In genomic region chr11:105069749-105070148, GRCh38 we compare ENCODE assay signal across 10 cellular contexts. TPM values are rescaled to one million over a fixed set of nuclear protein-coding genes. Genes with fewer than 3 reads are reported as not detected.
DNase-seq lines count a peak whose midpoint lies in the region; ATAC-seq and TF ChIP-seq lines count a peak whose summit lies in the region.
"Not testable (repeated sequence)": the region's sequence is repeated elsewhere in the genome, so short reads cannot be mapped to it uniquely, and the experiment has no call there.
"Had no signal": no experiment of that assay in that cellular context is flagged by ENCODE, and none has a peak within 500 bp of the region (broad histone marks: within the 10 kb centered on the region; RNA-seq: fewer than 3 reads in every experiment).

No MANE protein-coding gene starts in this region.

- H2AFZ ChIP-seq in Loucy (ENCODE audit: low read length), result not testable (repeated sequence)

- not testable (repeated sequence) for H3K9me3 Mint-ChIP-seq in CD4-positive, alpha-beta T cell; activated CD4-positive, alpha-beta T cell treated with anti-CD3 and anti-CD28 coated beads for 36 hours (ENCODE audit: low read depth); activated T-cell treated with anti-CD3 and anti-CD28 coated beads, Interleukin-2, amount 50 U/mL, for 4 hours; activated naive CD4-positive, alpha-beta T cell treated with anti-CD3 and anti-CD28 coated beads, Interleukin-2, amount 50 U/mL, for 24 hours; stimulated activated effector memory CD8-positive, alpha-beta T cell treated with anti-CD3 and anti-CD28 coated beads, Interleukin-12 subunit alpha, Interleukin-12 subunit beta, amount 100 ng/mL, for 72 hours

- intact Hi-C loops in CD4-positive, alpha-beta T cell (cut with DNase I, micrococcal nuclease); activated CD4-positive, alpha-beta T cell treated with anti-CD3 and anti-CD28 coated beads for 36 hours (cut with DNase I, micrococcal nuclease): not testable (repeated sequence)

- not testable (repeated sequence) for H3K9me2 ChIP-seq in Loucy (replicated peaks; ENCODE audit: low read depth, low read length)

- not testable (repeated sequence) for DNase-seq in CD4-positive, alpha-beta T cell; activated CD4-positive, alpha-beta T cell treated with anti-CD3 and anti-CD28 coated beads for 36 hours; activated T-cell treated with anti-CD3 and anti-CD28 coated beads, Interleukin-2, amount 50 U/mL, for 4 hours; effector memory CD4-positive, alpha-beta T cell; stimulated activated effector memory CD8-positive, alpha-beta T cell treated with anti-CD3 and anti-CD28 coated beads, Interleukin-12 subunit alpha, Interleukin-12 subunit beta, amount 100 ng/mL, for 72 hours (ENCODE audit: low spot score in 2 of 2)

- not testable (repeated sequence) for H3K36me3 ChIP-seq in Loucy (ENCODE audit: insufficient read depth, low read length); effector memory CD4-positive, alpha-beta T cell (ENCODE audit: control insufficient read depth, insufficient read depth, low read length)

- H3K27me3 Mint-ChIP-seq in CD4-positive, alpha-beta T cell; activated CD4-positive, alpha-beta T cell treated with anti-CD3 and anti-CD28 coated beads for 36 hours; activated T-cell treated with anti-CD3 and anti-CD28 coated beads, Interleukin-2, amount 50 U/mL, for 4 hours (ENCODE audit: low read depth); activated naive CD4-positive, alpha-beta T cell treated with anti-CD3 and anti-CD28 coated beads, Interleukin-2, amount 50 U/mL, for 24 hours: not testable (repeated sequence)

- H3K4me1 ChIP-seq in Loucy (ENCODE audit: insufficient read depth, low read length, poor library complexity, severe bottlenecking); effector memory CD4-positive, alpha-beta T cell (ENCODE audit: control insufficient read depth, insufficient read depth, low read length, poor library complexity, severe bottlenecking): not testable (repeated sequence)

- not testable (repeated sequence) for H3K9ac ChIP-seq in Loucy (ENCODE audit: low read depth, low read length, poor library complexity, severe bottlenecking)

- H3F3A ChIP-seq in Loucy (ENCODE audit: low read depth), result not testable (repeated sequence)

- H3K27ac ChIP-seq in CD4-positive, alpha-beta T cell (ENCODE audit: low read depth, low read length); effector memory CD4-positive, alpha-beta T cell (ENCODE audit: insufficient read depth, low read length, poor library complexity, severe bottlenecking): not testable (repeated sequence)

- H3K4me3 Mint-ChIP-seq in CD4-positive, alpha-beta T cell, result peak overlapping the region; percentile 77
- not testable (repeated sequence) for H3K4me3 Mint-ChIP-seq in activated CD4-positive, alpha-beta T cell treated with anti-CD3 and anti-CD28 coated beads for 36 hours
- H3K4me3 Mint-ChIP-seq in activated T-cell treated with anti-CD3 and anti-CD28 coated beads, Interleukin-2, amount 50 U/mL, for 4 hours, result peak overlapping the region; percentile 85
- peak overlapping the region; percentile 86 for H3K4me3 Mint-ChIP-seq in activated naive CD4-positive, alpha-beta T cell treated with anti-CD3 and anti-CD28 coated beads, Interleukin-2, amount 50 U/mL, for 24 hours
- peak overlapping the region; percentile 36 for H3K4me3 Mint-ChIP-seq in stimulated activated effector memory CD8-positive, alpha-beta T cell treated with anti-CD3 and anti-CD28 coated beads, Interleukin-12 subunit alpha, Interleukin-12 subunit beta, amount 100 ng/mL, for 72 hours

- H3K4me3 ChIP-seq in Loucy (ENCODE audit: low read length, poor library complexity, severe bottlenecking), result not testable (repeated sequence)
- H3K4me3 ChIP-seq in effector memory CD4-positive, alpha-beta T cell (ENCODE audit: insufficient read depth, low read depth, low read length, poor library complexity, severe bottlenecking), result peak overlapping the region; percentile 27

- not testable (repeated sequence) for H3K9me3 ChIP-seq in CD4-positive, alpha-beta T cell (ENCODE audit: control insufficient read depth, low read length); Loucy (ENCODE audit: insufficient read depth, low read depth, low read length); effector memory CD4-positive, alpha-beta T cell (ENCODE audit: control insufficient read depth, low read length)

- not testable (repeated sequence) for H3K79me2 ChIP-seq in Loucy (ENCODE audit: insufficient read depth, low read length)

- ATAC-seq in CD4-positive, alpha-beta T cell (ENCODE audit: poor library complexity); activated T-cell treated with anti-CD3 and anti-CD28 coated beads, Interleukin-2, amount 50 U/mL, for 4 hours: not testable (repeated sequence)
- ATAC-seq in activated CD4-positive, alpha-beta T cell treated with anti-CD3 and anti-CD28 coated beads for 36 hours, result peak; percentile 44
- ATAC-seq in stimulated activated effector memory CD8-positive, alpha-beta T cell treated with anti-CD3 and anti-CD28 coated beads, Interleukin-12 subunit alpha, Interleukin-12 subunit beta, amount 100 ng/mL, for 72 hours, result peak; percentile 52

- H3K4me2 ChIP-seq in Loucy (ENCODE audit: low read depth, low read length, poor library complexity, severe bottlenecking), result peak overlapping the region; percentile 46

- H3K4me1 Mint-ChIP-seq in CD4-positive, alpha-beta T cell (ENCODE audit: low read depth), result peaks cover 29% of the 10 kb centered on the region
- peaks cover 18% of the 10 kb centered on the region for H3K4me1 Mint-ChIP-seq in activated CD4-positive, alpha-beta T cell treated with anti-CD3 and anti-CD28 coated beads for 36 hours
- H3K4me1 Mint-ChIP-seq in activated T-cell treated with anti-CD3 and anti-CD28 coated beads, Interleukin-2, amount 50 U/mL, for 4 hours (ENCODE audit: low read depth), result peaks cover 46% of the 10 kb centered on the region
- H3K4me1 Mint-ChIP-seq in activated naive CD4-positive, alpha-beta T cell treated with anti-CD3 and anti-CD28 coated beads, Interleukin-2, amount 50 U/mL, for 24 hours, result peaks cover 56% of the 10 kb centered on the region
- peaks cover 17% of the 10 kb centered on the region for H3K4me1 Mint-ChIP-seq in stimulated activated effector memory CD8-positive, alpha-beta T cell treated with anti-CD3 and anti-CD28 coated beads, Interleukin-12 subunit alpha, Interleukin-12 subunit beta, amount 100 ng/mL, for 72 hours

- not testable (repeated sequence) for H3K27ac Mint-ChIP-seq in CD4-positive, alpha-beta T cell; activated CD4-positive, alpha-beta T cell treated with anti-CD3 and anti-CD28 coated beads for 36 hours; activated naive CD4-positive, alpha-beta T cell treated with anti-CD3 and anti-CD28 coated beads, Interleukin-2, amount 50 U/mL, for 24 hours; stimulated activated effector memory CD8-positive, alpha-beta T cell treated with anti-CD3 and anti-CD28 coated beads, Interleukin-12 subunit alpha, Interleukin-12 subunit beta, amount 100 ng/mL, for 72 hours

- POLR2A ChIA-PET in CD4-positive, alpha-beta T cell (lab: Charles Lee); activated CD4-positive, alpha-beta T cell treated with anti-CD3 and anti-CD28 coated beads for 36 hours (lab: Charles Lee): not testable (repeated sequence)

- H3K27me3 ChIP-seq in CD4-positive, alpha-beta T cell (ENCODE audit: control insufficient read depth, insufficient read depth, low read length); Loucy (ENCODE audit: insufficient read depth, low read length, poor library complexity, severe bottlenecking); effector memory CD4-positive, alpha-beta T cell (replicated peaks; ENCODE audit: control insufficient read depth, insufficient read depth, low read length, poor library complexity, severe bottlenecking): not testable (repeated sequence)

- TF ChIP-seq CTCF in CD4-positive, alpha-beta T cell (IDR thresholded peaks at IDR 0.05); Loucy (conservative IDR thresholded peaks at IDR 0.05; ENCODE audit: low read length): not testable (repeated sequence)

- H3K36me3 Mint-ChIP-seq in CD4-positive, alpha-beta T cell (ENCODE audit: low read depth); activated CD4-positive, alpha-beta T cell treated with anti-CD3 and anti-CD28 coated beads for 36 hours (ENCODE audit: low read depth); activated T-cell treated with anti-CD3 and anti-CD28 coated beads, Interleukin-2, amount 50 U/mL, for 4 hours (ENCODE audit: insufficient read depth); stimulated activated effector memory CD8-positive, alpha-beta T cell treated with anti-CD3 and anti-CD28 coated beads, Interleukin-12 subunit alpha, Interleukin-12 subunit beta, amount 100 ng/mL, for 72 hours: not testable (repeated sequence)
- H3K36me3 Mint-ChIP-seq in activated naive CD4-positive, alpha-beta T cell treated with anti-CD3 and anti-CD28 coated beads, Interleukin-2, amount 50 U/mL, for 24 hours, result peaks cover 13% of the 10 kb centered on the region

- CTCF ChIA-PET in CD4-positive, alpha-beta T cell (lab: Charles Lee); activated CD4-positive, alpha-beta T cell treated with anti-CD3 and anti-CD28 coated beads for 36 hours (lab: Charles Lee): not testable (repeated sequence)

- not testable (repeated sequence) for H4K20me1 ChIP-seq in Loucy (ENCODE audit: insufficient read depth, low read length, poor library complexity, severe bottlenecking)

RNA-seq across cellular contexts. Expression of gene CARD16, which starts 24.6 kb away (rescaled TPM):
- 10 to 100 TPM; 22.4 to 23.6 TPM for total RNA-seq in CD4-positive, alpha-beta T cell
- total RNA-seq in activated CD4-positive, alpha-beta T cell treated with anti-CD3 and anti-CD28 coated beads for 36 hours, result 10 to 100 TPM; 11.6 to 13.9 TPM
- 1 to 10 TPM; 2.7 to 4.7 (median 4.3) TPM for total RNA-seq in activated T-cell treated with anti-CD3 and anti-CD28 coated beads, Interleukin-2, amount 50 U/mL, for 4 hours
- total RNA-seq: HT-29 had no signal

RNA-seq across cellular contexts. Expression of gene CASP1, which starts 34.8 kb away (rescaled TPM):
- total RNA-seq in CD4-positive, alpha-beta T cell, result 10 to 100 TPM; 15.6 to 17.6 TPM
- 10 to 100 TPM; 23.7 to 33.4 TPM for total RNA-seq in activated CD4-positive, alpha-beta T cell treated with anti-CD3 and anti-CD28 coated beads for 36 hours
- total RNA-seq in activated T-cell treated with anti-CD3 and anti-CD28 coated beads, Interleukin-2, amount 50 U/mL, for 4 hours, result 10 to 100 TPM; 11.5 to 19.0 (median 13.7) TPM
- total RNA-seq: HT-29 had no signal

RNA-seq across cellular contexts. Expression of gene CASP5, which starts 46.8 kb away (rescaled TPM):
- not detected for total RNA-seq in CD4-positive, alpha-beta T cell
- total RNA-seq in activated CD4-positive, alpha-beta T cell treated with anti-CD3 and anti-CD28 coated beads for 36 hours, result not detected
- not detected for total RNA-seq in activated T-cell treated with anti-CD3 and anti-CD28 coated beads, Interleukin-2, amount 50 U/mL, for 4 hours
- total RNA-seq: B cell; CD8-positive, alpha-beta memory T cell; HT-29 had no signal
